Comparison of ENCODE assay signal across 8 cellular contexts in genomic region chr12:26434299-26434915, GRCh38.
DNase-seq lines count a peak whose midpoint lies in the region; FAIRE-seq and TF ChIP-seq lines count a peak whose summit lies in the region.

No MANE protein-coding gene starts in this region.

- WGBS in mesendoderm (ENCODE audit: extremely low coverage, insufficient coverage, low lambda C conversion rate), result no CpG with 5 or more reads among the region's 2 CpGs

- peak overlapping the region in 1 of 59 donors; percentile 3 for H3K27ac ChIP-seq in dorsolateral prefrontal cortex
- no peak overlapping the region for H3K27ac ChIP-seq in mesendoderm (ENCODE audit: low read depth, low read length)

- no peak overlapping the region for H2BK120ac ChIP-seq in mesendoderm (ENCODE audit: low read depth, low read length)

- H3K27me3 ChIP-seq in dorsolateral prefrontal cortex (no peaks in the 10 kb centered on the region), mesendoderm (ENCODE audit: insufficient read depth, low read length, poor library complexity) (no peaks in the 10 kb centered on the region)

- no peak overlapping the region for H3K4me2 ChIP-seq in mesendoderm (ENCODE audit: low read length)

- H3K79me1 ChIP-seq in mesendoderm (ENCODE audit: low read length), result no peaks in the 10 kb centered on the region

- no peak overlapping the region for H4K5ac ChIP-seq in mesendoderm (ENCODE audit: low read length)

- no peaks in the 10 kb centered on the region for H3K36me3 ChIP-seq in mesendoderm (ENCODE audit: control insufficient read depth, insufficient read depth, low read length)

- H2BK5ac ChIP-seq in mesendoderm (ENCODE audit: low read length), result no peak overlapping the region

- H3K56ac ChIP-seq in mesendoderm (ENCODE audit: low read length), result no peak overlapping the region

- H3K4me1 ChIP-seq in mesendoderm (ENCODE audit: control insufficient read depth, low read depth, low read length), result no peaks in the 10 kb centered on the region

- H3K23ac ChIP-seq in mesendoderm (ENCODE audit: low read length), result no peak overlapping the region

- H4K8ac ChIP-seq in mesendoderm (ENCODE audit: low read depth, low read length), result no peak overlapping the region

- intact Hi-C loops in dorsolateral prefrontal cortex (cut with DNase I), result loop anchor here (10.0 kb wide), 2 partner anchors 190 to 220 kb away; no protein-coding TSS in a partner anchor

- no peak overlapping the region for H2AK5ac ChIP-seq in mesendoderm (ENCODE audit: low read length)

- H3K4ac ChIP-seq in mesendoderm (ENCODE audit: low read depth, low read length), result no peak overlapping the region

- FAIRE-seq in GM12891 (lab: Jason Lieb, UNC), result peak; percentile 85

- no peak for TF ChIP-seq POLR2A in GM12891 (IDR thresholded peaks at IDR 0.05; ENCODE audit: low read depth, low read length)

- no peak overlapping the region for H3K4me3 ChIP-seq in dorsolateral prefrontal cortex
- no peak overlapping the region for H3K4me3 ChIP-seq in mesendoderm (ENCODE audit: low read length)

- H3K18ac ChIP-seq in mesendoderm (ENCODE audit: low read length), result no peak overlapping the region

- H3K9ac ChIP-seq in mesendoderm (ENCODE audit: low read length), result no peak overlapping the region

- TF ChIP-seq CTCF in AG09319 (IDR thresholded peaks at IDR 0.05; ENCODE audit: low read depth, low read length) (peak; percentile 72), dorsolateral prefrontal cortex (IDR thresholded peaks at IDR 0.05 in 54 of 56, conservative IDR thresholded peaks at IDR 0.05 in 2 of 56; ENCODE audit: low read depth in 1 of 56, partially characterized antibody in 56 of 56) (peak; percentile 25 to 86 (median 65))

- peak; percentile 11 for DNase-seq in AG09319 (ENCODE audit: extremely low read depth, low read depth)
- no peak for DNase-seq in GM12891 (ENCODE audit: insufficient read length, low spot score)
- DNase-seq in HuH-7.5 (ENCODE audit: low spot score), result peak; percentile 15
- peak; percentile 84 for DNase-seq in OCI-M1 (lab: John Stamatoyannopoulos, UW)
- DNase-seq in dorsolateral prefrontal cortex, result peak in 2 of 10 donors; percentile 11 to 26
- DNase-seq in mesendoderm, result peak; percentile 80
- DNase-seq in effector CD4-positive, alpha-beta T cell, result no peak
- no peak for DNase-seq in activated CD4-positive, alpha-beta T cell treated with anti-CD3 and anti-CD28 coated beads, Interleukin-2, amount 50 U/mL, for 1 hour

- no peak overlapping the region for H2BK15ac ChIP-seq in mesendoderm (replicated peaks; ENCODE audit: low read depth)

- H3K79me2 ChIP-seq in mesendoderm (ENCODE audit: control insufficient read depth, insufficient read depth, low read length), result no peaks in the 10 kb centered on the region

TF ChIP-seq in GM12891, 5 proteins besides CTCF, POLR2A, EP300 and RAD21:
- TF ChIP-seq POLR2AphosphoS5 (IDR thresholded peaks at IDR 0.05; ENCODE audit: low read depth, low read length) (no peak), TAF1 (IDR thresholded peaks at IDR 0.05; ENCODE audit: low read depth, low read length) (no peak), POU2F2 (IDR thresholded peaks at IDR 0.05; ENCODE audit: low read depth, low read length) (no peak), SPI1 (IDR thresholded peaks at IDR 0.05; ENCODE audit: low read depth, low read length) (no peak), PAX5 (IDR thresholded peaks at IDR 0.05; ENCODE audit: insufficient read depth, low read length, severe bottlenecking) (no peak)

Comparison
In these comparisons a context has a peak if more than half of its experiments do, and no peak if none do; other contexts are left out.
1. DNase-seq: peak in AG09319 (single experiment), HuH-7.5 (single experiment), OCI-M1 (single experiment) and mesendoderm (single experiment); none in GM12891 (single experiment), effector CD4-positive, alpha-beta T cell (single experiment) and activated CD4-positive, alpha-beta T cell treated with anti-CD3 and anti-CD28 coated beads, Interleukin-2, amount 50 U/mL, for 1 hour (single experiment).